20 cellular contexts compared by ENCODE assay signal in genomic region chr4:8321220-8321619, GRCh38. TPM values are rescaled to one million over a fixed set of nuclear protein-coding genes. Genes with fewer than 3 reads are reported as not detected.
DNase-seq lines count a peak whose midpoint lies in the region; ATAC-seq, FAIRE-seq and TF ChIP-seq lines count a peak whose summit lies in the region.
"Had no signal": no experiment of that assay in that cellular context is flagged by ENCODE, and none has a peak within 500 bp of the region (broad histone marks: within the 10 kb centered on the region; RNA-seq: fewer than 3 reads in every experiment).

No MANE protein-coding gene starts in this region.

- no peak overlapping the region for H2BK15ac ChIP-seq in IMR-90 (ENCODE audit: low read depth, low read length)
- no peak overlapping the region for H2BK15ac ChIP-seq in H1 (ENCODE audit: low read length)

- dilution Hi-C loops in IMR-90 (cut with HindIII; ENCODE audit: low sequenced_read_pairs, unreplicated experiment) = no loop called here

- no peaks in the 10 kb centered on the region for H3K4me1 ChIP-seq in HEK293 (ENCODE audit: control insufficient read depth, insufficient read depth, low read length)
- H3K4me1 ChIP-seq in IMR-90 (ENCODE audit: control insufficient read depth, insufficient read depth, low read length) = peaks cover 6% of the 10 kb centered on the region
- H3K4me1 ChIP-seq in H1 (replicated peaks in 1 of 4; ENCODE audit: control insufficient read depth in 3 of 4, insufficient read depth in 4 of 4, low read length in 3 of 4) = peaks cover 0 to 8% (median 4%) of the 10 kb centered on the region in 4 experiments; a peak in 2 of 7 replicates
- H3K4me1 ChIP-seq in sigmoid colon = peaks cover 0 to 37% (median 27%) of the 10 kb centered on the region in 4 donors

- H3K36me3 ChIP-seq in HEK293 (ENCODE audit: control insufficient read depth in 2 of 2, insufficient read depth in 1 of 2, low read length in 2 of 2) (no peaks in the 10 kb centered on the region), IMR-90 (ENCODE audit: control insufficient read depth, insufficient read depth, low read length) (no peaks in the 10 kb centered on the region), H1 (ENCODE audit: control insufficient read depth in 2 of 4, insufficient read depth in 4 of 4, low read length in 3 of 4) (no peaks in the 10 kb centered on the region), sigmoid colon (no peaks in the 10 kb centered on the region)
- H3K36me3 ChIP-seq: BLaER1 had no signal

- H3K79me2 ChIP-seq in H1 (ENCODE audit: control insufficient read depth in 1 of 2, insufficient read depth in 2 of 2, low read length in 2 of 2) = no peaks in the 10 kb centered on the region

- no peak overlapping the region for H3K4ac ChIP-seq in IMR-90 (ENCODE audit: low read depth, low read length)
- H3K4ac ChIP-seq in H1 (replicated peaks; ENCODE audit: insufficient read length, low read depth, low read length) = no peak overlapping the region

- TF ChIP-seq POLR2A in IMR-90 (IDR thresholded peaks at IDR 0.05; ENCODE audit: low read depth, low read length) (no peak), H1 (IDR thresholded peaks at IDR 0.05; ENCODE audit: control extremely low read depth in 1 of 2, low read depth in 2 of 2, low read length in 2 of 2) (no peak), sigmoid colon (IDR thresholded peaks at IDR 0.05) (no peak)

- in situ Hi-C loops in IMR-90 (cut with MboI; ENCODE audit: low sequenced_read_pairs) = no loop called here

- H3K23ac ChIP-seq in IMR-90 (ENCODE audit: low read depth, low read length) (no peak overlapping the region), H1 (ENCODE audit: insufficient read length) (no peak overlapping the region)

- no peak overlapping the region for H3K9ac ChIP-seq in IMR-90 (ENCODE audit: low read depth, low read length)
- H3K9ac ChIP-seq in H1 (replicated peaks in 1 of 4; ENCODE audit: extremely low read depth in 1 of 4, low read depth in 3 of 4, low read length in 3 of 4) = no peak overlapping the region
- H3K9ac ChIP-seq: BLaER1, GM23248 had no signal

- no peak overlapping the region for H4K8ac ChIP-seq in IMR-90 (ENCODE audit: low read depth in 2 of 2, low read length in 2 of 2)
- H4K8ac ChIP-seq in H1 (ENCODE audit: extremely low read depth, insufficient read depth, low read length) = no peak overlapping the region

- no peak for ATAC-seq in IMR-90 (ENCODE audit: low read depth)
- ATAC-seq in HG02852 (IDR thresholded peaks at IDR 0.05; ENCODE audit: unreplicated experiment) = no peak

- no peak overlapping the region for H2BK12ac ChIP-seq in H1 (ENCODE audit: low read depth, low read length)

- H3K27ac ChIP-seq in HEK293 (ENCODE audit: extremely low read depth, low read depth, low read length) (no peak overlapping the region), IMR-90 (ENCODE audit: insufficient read depth, low read length) (no peak overlapping the region), H1 (ENCODE audit: low read depth, low read length) (no peak overlapping the region), sigmoid colon (peak overlapping the region in 3 of 4 donors; percentile 78 to 91 (median 85))
- H3K27ac ChIP-seq: BLaER1, GM23248 had no signal

- H3K79me1 ChIP-seq in IMR-90 (ENCODE audit: low read depth in 1 of 2, low read length in 2 of 2) (no peaks in the 10 kb centered on the region), H1 (ENCODE audit: low read depth, low read length) (no peaks in the 10 kb centered on the region)

- H4K5ac ChIP-seq in IMR-90 (ENCODE audit: low read depth, low read length) = no peak overlapping the region
- H4K5ac ChIP-seq in H1 (ENCODE audit: insufficient read length, low read depth, low read length) = no peak overlapping the region

- TF ChIP-seq EP300 in H1 (IDR thresholded peaks at IDR 0.05; ENCODE audit: borderline replicate concordance in 1 of 2, low read depth in 2 of 2, low read length in 2 of 2) (no peak), sigmoid colon (IDR thresholded peaks at IDR 0.05) (no peak)

- H3K9me1 ChIP-seq in IMR-90 (ENCODE audit: insufficient read depth, low read length) = peaks cover 15% of the 10 kb centered on the region

- H3K9me3 ChIP-seq in HEK293 (ENCODE audit: control insufficient read depth, insufficient read depth, low read depth, low read length) = no peaks in the 10 kb centered on the region
- peaks cover under 1% of the 10 kb centered on the region; the same call in 1 of the 2 replicates for H3K9me3 ChIP-seq in IMR-90 (ENCODE audit: control insufficient read depth, insufficient read depth, low read length)
- no peaks in the 10 kb centered on the region; a peak in 2 of 4 replicates for H3K9me3 ChIP-seq in H1 (ENCODE audit: insufficient read depth in 2 of 2, low read depth in 1 of 2, low read length in 1 of 2)
- H3K9me3 ChIP-seq in sigmoid colon = peaks cover 0 to 2% (median 0%) of the 10 kb centered on the region in 4 donors

- H2AK5ac ChIP-seq in IMR-90 (ENCODE audit: low read depth, low read length) = peak overlapping the region; percentile 2; the same call in 1 of the 2 replicates
- H2AK5ac ChIP-seq in H1 (ENCODE audit: low read depth, low read length) = peak overlapping the region; percentile 93; the same call in 1 of the 2 replicates

- H3K18ac ChIP-seq in IMR-90 (ENCODE audit: low read depth, low read length) (no peak overlapping the region), H1 (ENCODE audit: extremely low read depth, low read length) (no peak overlapping the region)

- POLR2A ChIA-PET in HEK293 (lab: Yijun Ruan, JAX) (no interaction called here), IMR-90 (lab: Charles Lee; ENCODE audit: unreplicated experiment) (no interaction called here), H1 (lab: Charles Lee; ENCODE audit: partially characterized antibody) (no interaction called here)

- H3K4me2 ChIP-seq in IMR-90 (ENCODE audit: low read depth, low read length) = no peak overlapping the region
- no peak overlapping the region for H3K4me2 ChIP-seq in H1 (ENCODE audit: insufficient read depth in 1 of 2, low read depth in 2 of 2, low read length in 2 of 2)
- H3K4me2 ChIP-seq: BLaER1 had no signal

- H3K4me3 ChIP-seq in HEK293 (ENCODE audit: low read depth, low read length) = no peak overlapping the region
- H3K4me3 ChIP-seq in IMR-90 (ENCODE audit: insufficient read depth, low read depth, low read length) = no peak overlapping the region
- H3K4me3 ChIP-seq in H1 (ENCODE audit: extremely low read depth in 1 of 4, insufficient read depth in 2 of 4, low read depth in 3 of 4, low read length in 4 of 4) = no peak overlapping the region
- H3K4me3 ChIP-seq in sigmoid colon = no peak overlapping the region
- H3K4me3 ChIP-seq: BLaER1, GM23248 had no signal

- no peak overlapping the region for H2AFZ ChIP-seq in IMR-90 (replicated peaks; ENCODE audit: low read length, poor library complexity)
- no peak overlapping the region for H2AFZ ChIP-seq in H1 (ENCODE audit: low read length)
- H2AFZ ChIP-seq: GM23248 had no signal

- H4K20me1 ChIP-seq in IMR-90 (ENCODE audit: insufficient read depth, low read length) (no peaks in the 10 kb centered on the region; the same call in 1 of the 2 replicates), H1 (replicated peaks in 1 of 2; ENCODE audit: control insufficient read depth in 1 of 2, insufficient read depth in 2 of 2, low read length in 2 of 2) (peaks cover 0 to 4% of the 10 kb centered on the region in 2 experiments)
- H4K20me1 ChIP-seq: BLaER1 had no signal

- H3K14ac ChIP-seq in IMR-90 (replicated peaks; ENCODE audit: low read depth, low read length) (no peak overlapping the region), H1 (ENCODE audit: insufficient read length) (no peak overlapping the region)

- H2BK20ac ChIP-seq in IMR-90 (ENCODE audit: low read depth, low read length) (no peak overlapping the region), H1 (ENCODE audit: low read length) (no peak overlapping the region)

- H2BK120ac ChIP-seq in IMR-90 (ENCODE audit: low read depth, low read length) (no peak overlapping the region), H1 (replicated peaks; ENCODE audit: low read depth, low read length) (no peak overlapping the region)

- WGBS in IMR-90 (ENCODE audit: extremely low coverage in 2 of 2, insufficient read length in 1 of 2), 2 experiments = 76 to 100% methylated on average over 1 to 2 of the region's 2 CpGs
- 98 to 100% methylated on average over 2 of the region's 2 CpGs for WGBS in H1 (ENCODE audit: extremely low coverage in 1 of 2, insufficient coverage in 1 of 2, insufficient read length in 1 of 2, insufficient replicate concordance in 2 of 2, low coverage in 1 of 2, low lambda C conversion rate in 2 of 2, missing lambda C conversion rate in 1 of 2), 2 experiments
- WGBS in sigmoid colon, 2 donors = 90 to 91% methylated on average over 2 of the region's 2 CpGs

- no TSS peak for BruUV-seq in IMR-90 (replicated peaks; lab: Mats Ljungman, UMichigan)

- no peak overlapping the region for H2AK9ac ChIP-seq in IMR-90 (replicated peaks; ENCODE audit: low read depth, low read length, poor library complexity)

- H3K23me2 ChIP-seq in H1 (ENCODE audit: low read depth, low read length) = peaks cover 6% of the 10 kb centered on the region; the same call in 1 of the 2 replicates

- intact Hi-C loops in IMR-90 (cut with micrococcal nuclease) = no loop called here
- intact Hi-C loops in sigmoid colon (cut with DNase I) = loop anchor here (2.0 kb wide), 1 partner anchor 72 kb away; no protein-coding TSS in a partner anchor

- H3K56ac ChIP-seq in IMR-90 (ENCODE audit: extremely low read depth, insufficient read depth, low read length) (no peak overlapping the region), H1 (replicated peaks; ENCODE audit: insufficient read length, low read depth, low read length) (peak overlapping the region; percentile 87)

- H3K27me3 ChIP-seq in IMR-90 (ENCODE audit: control insufficient read depth, insufficient read depth, low read length) (no peaks in the 10 kb centered on the region), H1 (replicated peaks in 1 of 4; ENCODE audit: control insufficient read depth in 3 of 4, extremely low read depth in 1 of 4, insufficient read depth in 3 of 4, low read length in 3 of 4) (no peaks in the 10 kb centered on the region), sigmoid colon (no peaks in the 10 kb centered on the region)
- H3K27me3 ChIP-seq: BLaER1 had no signal

- TF ChIP-seq CTCF in HEK293 (tag by site-specific recombination; IDR thresholded peaks at IDR 0.05) = no peak
- TF ChIP-seq CTCF in IMR-90 (conservative IDR thresholded peaks at IDR 0.05; ENCODE audit: low read depth, low read length) = no peak
- no peak for TF ChIP-seq CTCF in H1 (IDR thresholded peaks at IDR 0.05; ENCODE audit: control extremely low read depth in 1 of 3, insufficient read depth in 1 of 3, low read depth in 1 of 3, low read length in 3 of 3)
- no peak for TF ChIP-seq CTCF in sigmoid colon (IDR thresholded peaks at IDR 0.05)

- no peak for TF ChIP-seq RAD21 in IMR-90 (IDR thresholded peaks at IDR 0.05; ENCODE audit: low read length)
- TF ChIP-seq RAD21 in H1 (IDR thresholded peaks at IDR 0.05 in 1 of 2, conservative IDR thresholded peaks at IDR 0.05 in 1 of 2; ENCODE audit: low read depth in 2 of 2, low read length in 2 of 2) = no peak

- CTCF ChIA-PET in HEK293 (lab: Yijun Ruan, JAX) (no interaction called here), IMR-90 (lab: Yijun Ruan, JAX) (no interaction called here), H1 (lab: Charles Lee; ENCODE audit: partially characterized antibody) (no interaction called here)

- H4K91ac ChIP-seq in IMR-90 (ENCODE audit: insufficient read depth, low read depth, low read length) = no peak overlapping the region
- H4K91ac ChIP-seq in H1 (replicated peaks; ENCODE audit: insufficient read length, low read length) = no peak overlapping the region

- H2BK5ac ChIP-seq in IMR-90 (ENCODE audit: low read depth, low read length, poor library complexity, severe bottlenecking) (peak overlapping the region; percentile 21), H1 (ENCODE audit: low read depth, low read length) (no peak overlapping the region)

- FAIRE-seq in H1 (lab: Jason Lieb, UNC) = no peak
- FAIRE-seq: GM12892, GM18507, H54 had no signal

- DNase-seq in IMR-90 (no peak), H1 (ENCODE audit: low read depth in 1 of 2, low spot score in 2 of 2) (no peak), sigmoid colon (no peak), iPS-NIHi11 (ENCODE audit: low spot score) (no peak), SK-N-DZ (ENCODE audit: low spot score) (no peak)
- DNase-seq: CD4-positive, alpha-beta memory T cell; DMS153; DMS79; GDM1; GM23248; HCEC 1CT had no signal

RNA-seq across cellular contexts. Expression of gene HTRA3, which starts 51.7 kb away (rescaled TPM):
- 1.1 and 1.3 TPM in 2 replicates for total RNA-seq in IMR-90 (2012; rRNA removed)
- 8.9 and 9.5 TPM in 2 replicates for polyA plus RNA-seq in IMR-90 (2012; rRNA removed)
- polyA plus RNA-seq in IMR-90 (2012; cell fraction: cytosol; rRNA removed) = 5.3 and 12.8 TPM in 2 replicates
- 3.7 and 5.2 TPM in 2 replicates for polyA plus RNA-seq in IMR-90 (2012; cell fraction: nucleus; rRNA removed; ENCODE audit: low replicate concordance)
- total RNA-seq in H1 (2021; fragmentation: NEBNext Ultra II Directional; extraction: Animal tissue kit (Norgen Biotek cat#: 25700)) = 2.9 and 3.2 TPM in 2 replicates
- polyA plus RNA-seq in H1 (2011; rRNA removed) = 4.5 and 5.8 TPM in 2 replicates
- 3.3 TPM for polyA plus RNA-seq in H1 (2011; cell fraction: cytosol; rRNA removed)
- polyA plus RNA-seq in H1 (2011; cell fraction: nucleus; rRNA removed) = 3.1 TPM
- polyA plus RNA-seq in H1 (2012, experiment 1 of 2) = 2.8 to 5.6 TPM (median 4.0 TPM) in 4 replicates
- 3.3 TPM for polyA plus RNA-seq in H1 (2012, experiment 2 of 2)
- polyA plus RNA-seq in H1 (2013, experiment 1 of 2) = 3.4 TPM
- 3.3 TPM for polyA plus RNA-seq in H1 (2013, experiment 2 of 2)
- polyA minus RNA-seq in H1 (2011; rRNA and poly(A)+ RNA removed) = 1.1 and 1.2 TPM in 2 replicates
- polyA minus RNA-seq in H1 (2011; cell fraction: cytosol; rRNA and poly(A)+ RNA removed) = 1.2 TPM
- 1.3 TPM for polyA minus RNA-seq in H1 (2011; cell fraction: nucleus; rRNA and poly(A)+ RNA removed)
- total RNA-seq in sigmoid colon = 10 to 100 TPM; 14.5 to 49.6 (median 32.1) TPM
- polyA plus RNA-seq in sigmoid colon = 1 to 10 TPM; 1.2 to 5.0 (median 3.6) TPM
- polyA plus RNA-seq in SK-N-DZ (2014; cell fraction: cytosol; rRNA removed) = 4.2 and 4.8 TPM in 2 replicates
- polyA plus RNA-seq in SK-N-DZ (2014; cell fraction: nucleus; rRNA removed) = 2.0 and 3.1 TPM in 2 replicates
- total RNA-seq: CD4-positive, alpha-beta memory T cell; HT-29 had no signal
- polyA plus RNA-seq: CD14-positive monocyte; CD4-positive, alpha-beta memory T cell; IgD-negative memory B cell had no signal

Comparison
In these comparisons a context has a peak if more than half of its experiments do, and no peak if none do; other contexts are left out.
1. H3K27ac ChIP-seq: peak in sigmoid colon (3 of 4); none in HEK293 (single experiment), IMR-90 (single experiment) and H1 (single experiment).